ENCODE assay signal across 32 cellular contexts in the genomic region with DNA sequence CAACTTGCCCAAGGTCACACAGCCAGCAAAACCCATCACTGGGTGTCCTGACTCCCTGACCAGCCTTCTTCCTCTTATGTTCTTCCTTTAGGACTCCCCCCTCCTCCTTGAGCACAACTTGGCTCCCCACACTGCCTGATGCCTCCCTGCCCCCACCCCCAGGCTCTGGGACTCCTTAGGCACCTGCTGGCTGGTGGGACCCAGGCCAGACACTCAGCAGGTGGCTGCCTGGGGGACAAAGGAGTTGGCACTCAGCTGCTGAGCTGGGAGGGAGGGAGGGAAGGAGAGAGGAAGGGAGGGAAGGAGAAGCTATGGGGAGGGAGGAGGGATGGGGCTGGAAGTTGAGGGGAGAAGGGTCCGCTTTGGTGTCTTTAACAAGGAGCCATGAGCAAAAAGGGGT. TPM values are rescaled to one million over a fixed set of nuclear protein-coding genes. Genes with fewer than 3 reads are reported as not detected.
A peak's percentile ranks its signal among the peaks of the same experiment; 100 is the strongest.
DNase-seq lines count a peak whose midpoint lies in the region; ATAC-seq and TF ChIP-seq lines count a peak whose summit lies in the region.
"Had no signal": no experiment of that assay in that cellular context is flagged by ENCODE, and none has a peak within 500 bp of the region (broad histone marks: within the 10 kb centered on the region; RNA-seq: fewer than 3 reads in every experiment).

No MANE protein-coding gene starts in this region.

- H2BK120ac ChIP-seq in neuronal stem cell (ENCODE audit: low read depth, low read length) = no peak overlapping the region

- ATAC-seq in CD4-positive, alpha-beta T cell (ENCODE audit: poor library complexity) = no peak
- ATAC-seq in HG03159 (IDR thresholded peaks at IDR 0.05; ENCODE audit: unreplicated experiment) = no peak
- ATAC-seq: activated CD4-positive, alpha-beta T cell treated with anti-CD3 and anti-CD28 coated beads for 36 hours; GM23338; K562; right lobe of liver; stimulated activated naive CD8-positive, alpha-beta T cell treated with anti-CD3 and anti-CD28 coated beads, Interleukin-15, Interleukin-2, amounts not matched to agents 100 U/mL and 50 U/mL, for 24 hours; T-helper 17 cell had no signal

- no peak overlapping the region for H3K27ac ChIP-seq in neuronal stem cell (replicated peaks; ENCODE audit: low read length)
- H3K27ac ChIP-seq in CD4-positive, alpha-beta T cell (ENCODE audit: low read depth, low read length) = no peak overlapping the region
- H3K27ac ChIP-seq: adrenal gland, brain microvascular endothelial cell, right lobe of liver, SK-N-MC, thoracic aorta, uterus had no signal

- no CpG with 5 or more reads among the region's 1 CpG for WGBS in neuronal stem cell (ENCODE audit: extremely low coverage in 2 of 2, insufficient read length in 2 of 2, insufficient replicate concordance in 1 of 2), 2 donors

- peaks cover 38% of the 10 kb centered on the region for H3K27me3 Mint-ChIP-seq in CD4-positive, alpha-beta T cell

- H2AFZ ChIP-seq in neuronal stem cell (ENCODE audit: low read length) = no peak overlapping the region
- H2AFZ ChIP-seq: GM23338 had no signal

- H4K8ac ChIP-seq in neuronal stem cell (ENCODE audit: low read depth, low read length) = no peak overlapping the region

- H3K4me1 Mint-ChIP-seq in CD4-positive, alpha-beta T cell (ENCODE audit: low read depth) = no peaks in the 10 kb centered on the region
- H3K4me1 Mint-ChIP-seq: activated CD4-positive, alpha-beta T cell treated with anti-CD3 and anti-CD28 coated beads for 36 hours; neural crest cell had no signal

- H4K91ac ChIP-seq in neuronal stem cell (ENCODE audit: low read depth, low read length, poor library complexity) = no peak overlapping the region

- peak overlapping the region; percentile 44 for H2BK5ac ChIP-seq in neuronal stem cell (ENCODE audit: low read length)

- H3K36me3 ChIP-seq in neuronal stem cell (replicated peaks in 1 of 2; ENCODE audit: control insufficient read depth in 2 of 2, insufficient read depth in 2 of 2, low read length in 2 of 2) = no peaks in the 10 kb centered on the region
- H3K36me3 ChIP-seq: adrenal gland, BE2C, brain microvascular endothelial cell, right lobe of liver, thoracic aorta, uterus had no signal

- no peaks in the 10 kb centered on the region for H3K79me1 ChIP-seq in neuronal stem cell (ENCODE audit: low read depth, low read length)

- no peak overlapping the region for H3K4me3 ChIP-seq in neuronal stem cell (ENCODE audit: low read length in 2 of 2)
- H3K4me3 ChIP-seq: adrenal gland, GM23338, K562, right lobe of liver, SK-N-MC, thoracic aorta, uterus had no signal

- H3K14ac ChIP-seq in neuronal stem cell (ENCODE audit: low read length) = no peak overlapping the region

- intact Hi-C loops in CD4-positive, alpha-beta T cell (cut with DNase I, micrococcal nuclease) = loop anchor here in 1 of 2 experiments (10.0 kb wide), 1 partner anchor 57 kb away; no protein-coding TSS in a partner anchor

- DNase-seq in NCI-H2081 (lab: John Stamatoyannopoulos, UW) (peak; percentile 61 to 70), NCI-H2081 treated with DMSO at 0.1 percent for 48 hours (lab: John Stamatoyannopoulos, UW) (no peak), NCI-H146 treated with DMSO at 0.1 percent for 48 hours (lab: John Stamatoyannopoulos, UW; ENCODE audit: unreplicated experiment) (peak; percentile 41), NCI-H345 treated with DMSO at 0.1 percent for 48 hours (lab: John Stamatoyannopoulos, UW; ENCODE audit: unreplicated experiment) (peak; percentile 67), neuronal stem cell (ENCODE audit: low spot score) (no peak)
- no peak for DNase-seq in CD4-positive, alpha-beta T cell
- no peak for DNase-seq in activated CD4-positive, alpha-beta T cell treated with anti-CD3 and anti-CD28 coated beads, Interleukin-2, amount 50 U/mL, for 1 hour
- DNase-seq: activated CD4-positive, alpha-beta T cell treated with anti-CD3 and anti-CD28 coated beads for 36 hours; activated CD8-positive, alpha-beta memory T cell treated with anti-CD3 and anti-CD28 coated beads for 24 hours; activated naive CD4-positive, alpha-beta T cell; activated T-cell treated with anti-CD3 and anti-CD28 coated beads, Interleukin-2, amount 50 U/mL, for 1 hour; adrenal gland; BE2C; brain microvascular endothelial cell; effector CD4-positive, alpha-beta T cell; head of caudate nucleus; mammary epithelial cell; NCI-H226; right lobe of liver; stimulated activated naive CD8-positive, alpha-beta T cell treated with anti-CD3 and anti-CD28 coated beads, Interleukin-15, Interleukin-2, amounts not matched to agents 100 U/mL and 50 U/mL, for 24 hours; T-helper 17 cell; uterus had no signal

- TF ChIP-seq CTCF in CD4-positive, alpha-beta T cell (IDR thresholded peaks at IDR 0.05) = no peak

- CTCF ChIA-PET in CD4-positive, alpha-beta T cell (lab: Charles Lee) = no interaction called here

- no peaks in the 10 kb centered on the region for H3K36me3 Mint-ChIP-seq in CD4-positive, alpha-beta T cell (ENCODE audit: low read depth)

- no peaks in the 10 kb centered on the region for H3K9me3 ChIP-seq in neuronal stem cell (replicated peaks in 1 of 2; ENCODE audit: control insufficient read depth in 2 of 2, insufficient read depth in 1 of 2, low read depth in 1 of 2, low read length in 2 of 2)
- no peaks in the 10 kb centered on the region for H3K9me3 ChIP-seq in CD4-positive, alpha-beta T cell (ENCODE audit: control insufficient read depth, low read length)
- H3K9me3 ChIP-seq: adrenal gland, BE2C, right lobe of liver, thoracic aorta, uterus had no signal

- H2BK12ac ChIP-seq in neuronal stem cell (ENCODE audit: low read length) = no peak overlapping the region

- no peak overlapping the region for H3K18ac ChIP-seq in neuronal stem cell (ENCODE audit: low read length)

- no peak overlapping the region for H3K4me2 ChIP-seq in neuronal stem cell (ENCODE audit: insufficient read depth, low read length, poor library complexity, severe bottlenecking)
- H3K4me2 ChIP-seq: GM23338 had no signal

- H3K27me3 ChIP-seq in neuronal stem cell (ENCODE audit: control insufficient read depth in 3 of 3, insufficient read depth in 3 of 3, low read depth in 1 of 3, low read length in 3 of 3) = peaks cover 0 to 34% (median 0%) of the 10 kb centered on the region in 3 experiments
- peaks cover 10% of the 10 kb centered on the region for H3K27me3 ChIP-seq in CD4-positive, alpha-beta T cell (ENCODE audit: control insufficient read depth, insufficient read depth, low read length)
- H3K27me3 ChIP-seq: adrenal gland, BE2C, right lobe of liver, uterus had no signal

- no peak overlapping the region for H3K4ac ChIP-seq in neuronal stem cell (ENCODE audit: low read length)

- no peak overlapping the region for H2BK15ac ChIP-seq in neuronal stem cell (ENCODE audit: low read length)

- no peaks in the 10 kb centered on the region for H3K9me3 Mint-ChIP-seq in CD4-positive, alpha-beta T cell
- H3K9me3 Mint-ChIP-seq: GM23338, neural crest cell had no signal

- no peak overlapping the region for H3K23ac ChIP-seq in neuronal stem cell (ENCODE audit: low read depth, low read length, poor library complexity)

- H3K27ac Mint-ChIP-seq in CD4-positive, alpha-beta T cell = no peak overlapping the region
- H3K27ac Mint-ChIP-seq: activated CD4-positive, alpha-beta T cell treated with anti-CD3 and anti-CD28 coated beads for 36 hours; GM23338; T-helper 17 cell had no signal

- no peak overlapping the region for H2AK5ac ChIP-seq in neuronal stem cell (ENCODE audit: low read depth, low read length)

- H3K9ac ChIP-seq in neuronal stem cell (ENCODE audit: low read depth, low read length, poor library complexity) = peak overlapping the region; percentile 12

- H3K4me3 Mint-ChIP-seq in CD4-positive, alpha-beta T cell = no peak overlapping the region
- H3K4me3 Mint-ChIP-seq: activated CD4-positive, alpha-beta T cell treated with anti-CD3 and anti-CD28 coated beads for 36 hours; GM23338; neural crest cell; T-helper 17 cell had no signal

- peaks cover under 1 to 19% of the 10 kb centered on the region in 2 donors for H3K4me1 ChIP-seq in neuronal stem cell (ENCODE audit: control insufficient read depth in 2 of 2, insufficient read depth in 1 of 2, low read depth in 1 of 2, low read length in 2 of 2)
- H3K4me1 ChIP-seq: BE2C, uterus had no signal

- POLR2A ChIA-PET in CD4-positive, alpha-beta T cell (lab: Charles Lee) = no interaction called here

RNA-seq across cellular contexts. Expression of a gene that starts 8.0 kb away (rescaled TPM):
- polyA plus RNA-seq in neuronal stem cell (2013, experiment 1 of 2) = 0.04 TPM
- polyA plus RNA-seq in neuronal stem cell (2013, experiment 2 of 2) = 0.04 TPM
- total RNA-seq in CD4-positive, alpha-beta T cell = under 1 TPM in 1 of 2 experiments, not detected in 1; 0.31 TPM
- total RNA-seq: activated CD4-positive, alpha-beta T cell treated with anti-CD3 and anti-CD28 coated beads for 36 hours; epithelial cell of proximal tubule; HT-29; K562; mammary epithelial cell; MCF 10A; right lobe of liver; RPMI7951; thoracic aorta had no signal
- polyA plus RNA-seq: K562, mammary epithelial cell had no signal

RNA-seq across cellular contexts. Expression of a gene that starts 45.1 kb away (rescaled TPM):
- polyA plus RNA-seq in neuronal stem cell (2013, experiment 1 of 2) = 2.7 TPM
- polyA plus RNA-seq in neuronal stem cell (2013, experiment 2 of 2) = 2.9 TPM
- total RNA-seq in CD4-positive, alpha-beta T cell = 1 to 10 TPM; 2.4 to 4.4 TPM
- total RNA-seq: MCF 10A had no signal

RNA-seq across cellular contexts. Expression of a gene that starts 46.5 kb away (rescaled TPM):
- 24.9 TPM for polyA plus RNA-seq in neuronal stem cell (2013, experiment 1 of 2)
- polyA plus RNA-seq in neuronal stem cell (2013, experiment 2 of 2) = 24.3 TPM
- 100 to 1,000 TPM; 232 to 247 TPM for total RNA-seq in CD4-positive, alpha-beta T cell

Comparison
In these comparisons a context has a peak if more than half of its experiments do, and no peak if none do; other contexts are left out.
1. DNase-seq: peak in NCI-H2081 (2 of 2), NCI-H146 treated with DMSO at 0.1 percent for 48 hours (single experiment) and NCI-H345 treated with DMSO at 0.1 percent for 48 hours (single experiment); none in NCI-H2081 treated with DMSO at 0.1 percent for 48 hours (single experiment), neuronal stem cell (single experiment), CD4-positive, alpha-beta T cell (0 of 10) and activated CD4-positive, alpha-beta T cell treated with anti-CD3 and anti-CD28 coated beads, Interleukin-2, amount 50 U/mL, for 1 hour (single experiment).